Comparison of ENCODE assay signal across 8 cellular contexts in the genomic region with DNA sequence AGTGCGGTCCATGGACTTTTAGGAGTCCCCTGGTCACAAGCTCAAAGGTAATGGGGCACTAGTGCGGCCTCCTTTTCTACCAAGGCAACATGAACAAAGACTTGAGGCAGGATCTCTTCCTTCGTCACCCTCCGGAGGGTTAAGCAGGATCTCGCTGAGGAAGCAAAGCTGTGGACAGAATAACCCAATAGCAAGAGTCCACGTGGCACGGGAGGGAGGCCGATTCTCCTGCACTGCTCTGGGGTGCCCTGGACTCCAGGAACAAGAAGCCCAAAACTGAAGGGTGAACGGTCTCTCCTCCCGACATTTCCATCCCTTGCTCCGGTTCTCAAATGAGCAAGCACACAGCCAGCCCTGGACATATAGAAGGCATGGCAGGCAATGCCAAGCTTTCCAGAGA. TPM values are rescaled to one million over a fixed set of nuclear protein-coding genes. Genes with fewer than 3 reads are reported as not detected.
DNase-seq lines count a peak whose midpoint lies in the region; ATAC-seq and TF ChIP-seq lines count a peak whose summit lies in the region.

No MANE protein-coding gene starts in this region.

- TF ChIP-seq CTCF in HEK293 (tag by site-specific recombination; IDR thresholded peaks at IDR 0.05), result no peak

- no peaks in the 10 kb centered on the region for H3K9me3 ChIP-seq in HEK293 (ENCODE audit: control insufficient read depth, insufficient read depth, low read depth, low read length)
- no peaks in the 10 kb centered on the region for H3K9me3 ChIP-seq in skeletal muscle tissue (ENCODE audit: control insufficient read depth in 3 of 3, low read length in 3 of 3)

- H3K4me3 ChIP-seq in HEK293 (ENCODE audit: low read depth, low read length) (no peak overlapping the region), skeletal muscle tissue (ENCODE audit: low read length in 3 of 3) (peak overlapping the region in 1 of 3 donors; percentile 35)

- H3K36me3 Mint-ChIP-seq in activated naive CD8-positive, alpha-beta T cell, result peaks cover 5% of the 10 kb centered on the region
- no peaks in the 10 kb centered on the region for H3K36me3 Mint-ChIP-seq in immature natural killer cell

- peaks cover 2 to 7% of the 10 kb centered on the region in 2 experiments; a peak in 2 of 3 replicates for H3K36me3 ChIP-seq in HEK293 (ENCODE audit: control insufficient read depth in 2 of 2, insufficient read depth in 1 of 2, low read length in 2 of 2)
- H3K36me3 ChIP-seq in skeletal muscle tissue (ENCODE audit: control insufficient read depth in 3 of 3, insufficient read depth in 3 of 3, low read length in 3 of 3), result peaks cover 0 to 3% (median 0%) of the 10 kb centered on the region in 3 donors

- peak overlapping the region in 2 of 3 donors; percentile 28 to 66 for H3K9ac ChIP-seq in skeletal muscle tissue (ENCODE audit: low read depth in 1 of 3, low read length in 3 of 3)

- H3K27me3 Mint-ChIP-seq in activated naive CD8-positive, alpha-beta T cell, result no peaks in the 10 kb centered on the region
- H3K27me3 Mint-ChIP-seq in immature natural killer cell (ENCODE audit: low read depth in 3 of 3), result peaks cover 7 to 16% (median 8%) of the 10 kb centered on the region in 3 donors

- H3K27ac ChIP-seq in HEK293 (ENCODE audit: extremely low read depth, low read depth, low read length) (peak overlapping the region; percentile 37; the same call in 1 of the 2 replicates), skeletal muscle tissue (ENCODE audit: low read depth, low read length) (peak overlapping the region; percentile 39)

- CTCF ChIA-PET in HEK293 (lab: Yijun Ruan, JAX), result interaction anchor here (1.5 kb wide), 1 partner anchor 102 kb away, joined by 4 read pairs; no protein-coding TSS in a partner anchor

- no peak for DNase-seq in immature natural killer cell
- no peak for DNase-seq in kidney glomerular epithelial cell (lab: John Stamatoyannopoulos, UW)
- DNase-seq in GM03348 (ENCODE audit: low spot score), result no peak

- H3K9me3 Mint-ChIP-seq in activated naive CD8-positive, alpha-beta T cell (ENCODE audit: low read depth), result no peaks in the 10 kb centered on the region
- H3K9me3 Mint-ChIP-seq in immature natural killer cell, result no peaks in the 10 kb centered on the region

- peaks cover 97% of the 10 kb centered on the region for H3K4me1 Mint-ChIP-seq in activated naive CD8-positive, alpha-beta T cell (ENCODE audit: low read depth)
- H3K4me1 Mint-ChIP-seq in immature natural killer cell, result peaks cover 97% of the 10 kb centered on the region in 2 donors

- peaks cover 59% of the 10 kb centered on the region for H3K4me1 ChIP-seq in HEK293 (ENCODE audit: control insufficient read depth, insufficient read depth, low read length)
- peaks cover 86 to 95% (median 88%) of the 10 kb centered on the region in 3 donors for H3K4me1 ChIP-seq in skeletal muscle tissue (ENCODE audit: control insufficient read depth in 3 of 3, insufficient read depth in 3 of 3, low read length in 3 of 3)

- H3K27me3 ChIP-seq in skeletal muscle tissue (ENCODE audit: control insufficient read depth in 3 of 3, insufficient read depth in 3 of 3, low read length in 3 of 3), result no peaks in the 10 kb centered on the region

- POLR2A ChIA-PET in HEK293 (lab: Yijun Ruan, JAX), result interaction anchor here (0.8 to 2.8 kb wide), 2 partner anchors 19 to 21 kb away, joined by 3 to 8 read pairs; a partner anchor contains a TSS

- ATAC-seq in HG03565 (IDR thresholded peaks at IDR 0.05; ENCODE audit: unreplicated experiment) (no peak), GM18502 (IDR thresholded peaks at IDR 0.05; ENCODE audit: poor library complexity, unreplicated experiment) (no peak)

- peak overlapping the region; percentile 96 for H3K27ac Mint-ChIP-seq in activated naive CD8-positive, alpha-beta T cell
- peak overlapping the region; percentile 81 to 98 (median 95) for H3K27ac Mint-ChIP-seq in immature natural killer cell

- peak overlapping the region; percentile 90 for H3K4me3 Mint-ChIP-seq in activated naive CD8-positive, alpha-beta T cell
- H3K4me3 Mint-ChIP-seq in immature natural killer cell, result peak overlapping the region; percentile 61 to 87 (median 77)

TF ChIP-seq in HEK293, 187 proteins besides CTCF, POLR2A, EP300 and RAD21 (continues in another document):
- TF ChIP-seq KLF16 (tag by site-specific recombination; IDR thresholded peaks at IDR 0.05), result no peak
- no peak for TF ChIP-seq ZFHX2 (tag by site-specific recombination; conservative IDR thresholded peaks at IDR 0.05)
- TF ChIP-seq, protein P1, sequence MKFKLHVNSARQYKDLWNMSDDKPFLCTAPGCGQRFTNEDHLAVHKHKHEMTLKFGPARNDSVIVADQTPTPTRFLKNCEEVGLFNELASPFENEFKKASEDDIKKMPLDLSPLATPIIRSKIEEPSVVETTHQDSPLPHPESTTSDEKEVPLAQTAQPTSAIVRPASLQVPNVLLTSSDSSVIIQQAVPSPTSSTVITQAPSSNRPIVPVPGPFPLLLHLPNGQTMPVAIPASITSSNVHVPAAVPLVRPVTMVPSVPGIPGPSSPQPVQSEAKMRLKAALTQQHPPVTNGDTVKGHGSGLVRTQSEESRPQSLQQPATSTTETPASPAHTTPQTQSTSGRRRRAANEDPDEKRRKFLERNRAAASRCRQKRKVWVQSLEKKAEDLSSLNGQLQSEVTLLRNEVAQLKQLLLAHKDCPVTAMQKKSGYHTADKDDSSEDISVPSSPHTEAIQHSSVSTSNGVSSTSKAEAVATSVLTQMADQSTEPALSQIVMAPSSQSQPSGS (tag by site-specific recombination; IDR thresholded peaks at IDR 0.05; ENCODE audit: low read depth), result no peak
- TF ChIP-seq, protein P2, sequence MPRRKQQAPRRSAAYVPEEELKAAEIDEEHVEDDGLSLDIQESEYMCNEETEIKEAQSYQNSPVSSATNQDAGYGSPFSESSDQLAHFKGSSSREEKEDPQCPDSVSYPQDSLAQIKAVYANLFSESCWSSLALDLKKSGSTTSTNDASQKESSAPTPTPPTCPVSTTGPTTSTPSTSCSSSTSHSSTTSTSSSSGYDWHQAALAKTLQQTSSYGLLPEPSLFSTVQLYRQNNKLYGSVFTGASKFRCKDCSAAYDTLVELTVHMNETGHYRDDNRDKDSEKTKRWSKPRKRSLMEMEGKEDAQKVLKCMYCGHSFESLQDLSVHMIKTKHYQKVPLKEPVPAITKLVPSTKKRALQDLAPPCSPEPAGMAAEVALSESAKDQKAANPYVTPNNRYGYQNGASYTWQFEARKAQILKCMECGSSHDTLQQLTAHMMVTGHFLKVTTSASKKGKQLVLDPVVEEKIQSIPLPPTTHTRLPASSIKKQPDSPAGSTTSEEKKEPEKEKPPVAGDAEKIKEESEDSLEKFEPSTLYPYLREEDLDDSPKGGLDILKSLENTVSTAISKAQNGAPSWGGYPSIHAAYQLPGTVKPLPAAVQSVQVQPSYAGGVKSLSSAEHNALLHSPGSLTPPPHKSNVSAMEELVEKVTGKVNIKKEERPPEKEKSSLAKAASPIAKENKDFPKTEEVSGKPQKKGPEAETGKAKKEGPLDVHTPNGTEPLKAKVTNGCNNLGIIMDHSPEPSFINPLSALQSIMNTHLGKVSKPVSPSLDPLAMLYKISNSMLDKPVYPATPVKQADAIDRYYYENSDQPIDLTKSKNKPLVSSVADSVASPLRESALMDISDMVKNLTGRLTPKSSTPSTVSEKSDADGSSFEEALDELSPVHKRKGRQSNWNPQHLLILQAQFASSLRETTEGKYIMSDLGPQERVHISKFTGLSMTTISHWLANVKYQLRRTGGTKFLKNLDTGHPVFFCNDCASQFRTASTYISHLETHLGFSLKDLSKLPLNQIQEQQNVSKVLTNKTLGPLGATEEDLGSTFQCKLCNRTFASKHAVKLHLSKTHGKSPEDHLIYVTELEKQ (tag by site-specific recombination; IDR thresholded peaks at IDR 0.05; ENCODE audit: borderline replicate concordance), result no peak
- no peak for TF ChIP-seq IKZF3 (tag by site-specific recombination; IDR thresholded peaks at IDR 0.05)
- no peak for TF ChIP-seq MZF1 (tag by site-specific recombination; IDR thresholded peaks at IDR 0.05; ENCODE audit: borderline replicate concordance)
- TF ChIP-seq, protein P3, sequence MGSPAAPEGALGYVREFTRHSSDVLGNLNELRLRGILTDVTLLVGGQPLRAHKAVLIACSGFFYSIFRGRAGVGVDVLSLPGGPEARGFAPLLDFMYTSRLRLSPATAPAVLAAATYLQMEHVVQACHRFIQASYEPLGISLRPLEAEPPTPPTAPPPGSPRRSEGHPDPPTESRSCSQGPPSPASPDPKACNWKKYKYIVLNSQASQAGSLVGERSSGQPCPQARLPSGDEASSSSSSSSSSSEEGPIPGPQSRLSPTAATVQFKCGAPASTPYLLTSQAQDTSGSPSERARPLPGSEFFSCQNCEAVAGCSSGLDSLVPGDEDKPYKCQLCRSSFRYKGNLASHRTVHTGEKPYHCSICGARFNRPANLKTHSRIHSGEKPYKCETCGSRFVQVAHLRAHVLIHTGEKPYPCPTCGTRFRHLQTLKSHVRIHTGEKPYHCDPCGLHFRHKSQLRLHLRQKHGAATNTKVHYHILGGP (tag by site-specific recombination; IDR thresholded peaks at IDR 0.05), result no peak
- TF ChIP-seq, protein P4, sequence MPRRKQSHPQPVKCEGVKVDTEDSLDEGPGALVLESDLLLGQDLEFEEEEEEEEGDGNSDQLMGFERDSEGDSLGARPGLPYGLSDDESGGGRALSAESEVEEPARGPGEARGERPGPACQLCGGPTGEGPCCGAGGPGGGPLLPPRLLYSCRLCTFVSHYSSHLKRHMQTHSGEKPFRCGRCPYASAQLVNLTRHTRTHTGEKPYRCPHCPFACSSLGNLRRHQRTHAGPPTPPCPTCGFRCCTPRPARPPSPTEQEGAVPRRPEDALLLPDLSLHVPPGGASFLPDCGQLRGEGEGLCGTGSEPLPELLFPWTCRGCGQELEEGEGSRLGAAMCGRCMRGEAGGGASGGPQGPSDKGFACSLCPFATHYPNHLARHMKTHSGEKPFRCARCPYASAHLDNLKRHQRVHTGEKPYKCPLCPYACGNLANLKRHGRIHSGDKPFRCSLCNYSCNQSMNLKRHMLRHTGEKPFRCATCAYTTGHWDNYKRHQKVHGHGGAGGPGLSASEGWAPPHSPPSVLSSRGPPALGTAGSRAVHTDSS (tag by site-specific recombination; IDR thresholded peaks at IDR 0.05), result no peak
- no peak for TF ChIP-seq OVOL3 (tag by site-specific recombination; IDR thresholded peaks at IDR 0.05)
- TF ChIP-seq, protein P5, sequence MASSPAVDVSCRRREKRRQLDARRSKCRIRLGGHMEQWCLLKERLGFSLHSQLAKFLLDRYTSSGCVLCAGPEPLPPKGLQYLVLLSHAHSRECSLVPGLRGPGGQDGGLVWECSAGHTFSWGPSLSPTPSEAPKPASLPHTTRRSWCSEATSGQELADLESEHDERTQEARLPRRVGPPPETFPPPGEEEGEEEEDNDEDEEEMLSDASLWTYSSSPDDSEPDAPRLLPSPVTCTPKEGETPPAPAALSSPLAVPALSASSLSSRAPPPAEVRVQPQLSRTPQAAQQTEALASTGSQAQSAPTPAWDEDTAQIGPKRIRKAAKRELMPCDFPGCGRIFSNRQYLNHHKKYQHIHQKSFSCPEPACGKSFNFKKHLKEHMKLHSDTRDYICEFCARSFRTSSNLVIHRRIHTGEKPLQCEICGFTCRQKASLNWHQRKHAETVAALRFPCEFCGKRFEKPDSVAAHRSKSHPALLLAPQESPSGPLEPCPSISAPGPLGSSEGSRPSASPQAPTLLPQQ (tag by site-specific recombination; IDR thresholded peaks at IDR 0.05), result no peak

RNA-seq across cellular contexts. Expression of a gene that starts 20.7 kb away (rescaled TPM):
- 100 to 1,000 TPM in 1 of 3 donors, 10 to 100 TPM in 1, 1 to 10 TPM in 1; 8.7 to 355 (median 40.2) TPM for polyA plus RNA-seq in immature natural killer cell
- total RNA-seq in skeletal muscle tissue, result 111 TPM
